ENCODE assay signal across 1 cellular context in genomic region chr2:20074901-20075300, GRCh38.
TF ChIP-seq lines count a peak whose summit lies in the region.

No MANE protein-coding gene starts in this region.

TF ChIP-seq in IMR-90, 13 proteins besides CTCF, POLR2A, EP300 and RAD21:
- TF ChIP-seq RFX5 (IDR thresholded peaks at IDR 0.05; ENCODE audit: low read depth, low read length): no peak
- TF ChIP-seq RCOR1 (IDR thresholded peaks at IDR 0.05; ENCODE audit: insufficient replicate concordance, low read length): no peak
- TF ChIP-seq FOS (IDR thresholded peaks at IDR 0.05; ENCODE audit: low read depth, low read length): no peak
- TF ChIP-seq MAFK (IDR thresholded peaks at IDR 0.05; ENCODE audit: low read depth, low read length): no peak
- TF ChIP-seq BHLHE40 (IDR thresholded peaks at IDR 0.05; ENCODE audit: low read depth, low read length): no peak
- no peak for TF ChIP-seq ELK1 (IDR thresholded peaks at IDR 0.05; ENCODE audit: borderline replicate concordance, low read depth, low read length)
- TF ChIP-seq CEBPB (IDR thresholded peaks at IDR 0.05; ENCODE audit: low read depth, low read length): no peak
- TF ChIP-seq USF2 (IDR thresholded peaks at IDR 0.05; ENCODE audit: low read depth, low read length): no peak
- TF ChIP-seq CHD1 (IDR thresholded peaks at IDR 0.05; ENCODE audit: low read depth, low read length): no peak
